In genomic region chr17:4483012-4483840, GRCh38 we compare ENCODE assay signal across 10 cellular contexts. TPM values are rescaled to one million over a fixed set of nuclear protein-coding genes. Genes with fewer than 3 reads are reported as not detected.
DNase-seq lines count a peak whose midpoint lies in the region; ATAC-seq and TF ChIP-seq lines count a peak whose summit lies in the region.
"Had no signal": no experiment of that assay in that cellular context is flagged by ENCODE, and none has a peak within 500 bp of the region (broad histone marks: within the 10 kb centered on the region; RNA-seq: fewer than 3 reads in every experiment).

No MANE protein-coding gene starts in this region.

- peaks cover 4% of the 10 kb centered on the region for H3K27me3 Mint-ChIP-seq in type B pancreatic cell

- no peaks in the 10 kb centered on the region for H3K36me3 Mint-ChIP-seq in type B pancreatic cell

- H3K27ac Mint-ChIP-seq in type B pancreatic cell: peak overlapping the region; percentile 62

- TF ChIP-seq CTCF in right atrium auricular region (IDR thresholded peaks at IDR 0.05) (no peak), WERI-Rb-1 (IDR thresholded peaks at IDR 0.05; ENCODE audit: low read depth, low read length) (no peak), type B pancreatic cell (conservative IDR thresholded peaks at IDR 0.05) (no peak)

- H3K27ac ChIP-seq in right atrium auricular region: no peak overlapping the region
- peak overlapping the region; percentile 57 for H3K27ac ChIP-seq in WERI-Rb-1
- H3K27ac ChIP-seq: cardiac muscle cell had no signal

- intact Hi-C loops in Right ventricle myocardium inferior (cut with DNase I): no loop called here

- no peaks in the 10 kb centered on the region for H3K27me3 ChIP-seq in right atrium auricular region
- no peaks in the 10 kb centered on the region for H3K27me3 ChIP-seq in WERI-Rb-1 (ENCODE audit: insufficient read depth, low read depth, severe bottlenecking)
- H3K27me3 ChIP-seq: cardiac muscle cell had no signal

- H3K4me3 ChIP-seq in right atrium auricular region: no peak overlapping the region
- no peak overlapping the region for H3K4me3 ChIP-seq in WERI-Rb-1 (ENCODE audit: low read depth, low read length)
- H3K4me3 ChIP-seq: cardiac muscle cell had no signal

- peaks cover 0 to 9% of the 10 kb centered on the region in 2 donors for H3K4me1 ChIP-seq in right atrium auricular region

- H3K9me3 ChIP-seq in right atrium auricular region: no peaks in the 10 kb centered on the region
- no peaks in the 10 kb centered on the region for H3K9me3 ChIP-seq in WERI-Rb-1 (ENCODE audit: severe bottlenecking)

- no peaks in the 10 kb centered on the region for H3K36me3 ChIP-seq in right atrium auricular region
- no peaks in the 10 kb centered on the region for H3K36me3 ChIP-seq in WERI-Rb-1
- H3K36me3 ChIP-seq: cardiac muscle cell had no signal

- H3K9me3 Mint-ChIP-seq in type B pancreatic cell: no peaks in the 10 kb centered on the region

- peaks cover 10% of the 10 kb centered on the region for H3K4me1 Mint-ChIP-seq in type B pancreatic cell (ENCODE audit: unreplicated experiment)

- peak; percentile 42 for DNase-seq in Right ventricle myocardium inferior (ENCODE audit: missing footprints)
- DNase-seq in right atrium auricular region (ENCODE audit: low spot score): no peak
- no peak for DNase-seq in WERI-Rb-1
- peak; percentile 96 for DNase-seq in kidney tubule cell (ENCODE audit: low spot score)
- DNase-seq in type B pancreatic cell (ENCODE audit: extremely low spot score, unreplicated experiment): no peak
- no peak for DNase-seq in cerebellar nuclear complex (lab: John Stamatoyannopoulos, UW)

- ATAC-seq in Right ventricle myocardium inferior (no peak), HG03469 (IDR thresholded peaks at IDR 0.05; ENCODE audit: unreplicated experiment) (no peak), HG03139 (IDR thresholded peaks at IDR 0.05; ENCODE audit: unreplicated experiment) (no peak)
- ATAC-seq: SK-N-SH treated with all-trans-retinoic acid at 6 μM for 48 hours had no signal

- H3K4me3 Mint-ChIP-seq in type B pancreatic cell: no peak overlapping the region

RNA-seq across cellular contexts. Expression of gene SPNS2, which starts 15.5 kb away (rescaled TPM):
- total RNA-seq in Right ventricle myocardium inferior: 12.4 TPM
- 10 to 100 TPM in 1 of 2 donors, 1 to 10 TPM in 1; 7.2 to 16.8 TPM for total RNA-seq in right atrium auricular region
- total RNA-seq in type B pancreatic cell (ENCODE audit: low replicate concordance): 16.1 and 36.7 TPM in 2 replicates

RNA-seq across cellular contexts. Expression of gene SPNS3, which starts 49.5 kb away (rescaled TPM):
- 0.35 TPM for total RNA-seq in Right ventricle myocardium inferior
- total RNA-seq in right atrium auricular region: not detected
- total RNA-seq in type B pancreatic cell (ENCODE audit: low replicate concordance): 0.31 and 0.34 TPM in 2 replicates
- total RNA-seq: cardiac muscle cell had no signal

Comparison
In these comparisons a context has a peak if more than half of its experiments do, and no peak if none do; other contexts are left out.
1. DNase-seq: peak in Right ventricle myocardium inferior (single experiment) and kidney tubule cell (single experiment); none in right atrium auricular region (single experiment), WERI-Rb-1 (single experiment), type B pancreatic cell (single experiment) and cerebellar nuclear complex (0 of 2).